ENCODE assay signal across 33 cellular contexts in genomic region chr17:607341-608060, GRCh38.
DNase-seq lines count a peak whose midpoint lies in the region; ATAC-seq and TF ChIP-seq lines count a peak whose summit lies in the region.
"Had no signal": no experiment of that assay in that cellular context is flagged by ENCODE, and none has a peak within 500 bp of the region (broad histone marks: within the 10 kb centered on the region; RNA-seq: fewer than 3 reads in every experiment).

No MANE protein-coding gene starts in this region.

- no peak overlapping the region for H2BK12ac ChIP-seq in neuronal stem cell (ENCODE audit: low read length)

- H3K36me3 ChIP-seq in cardiac muscle cell (peaks cover 6% of the 10 kb centered on the region), right atrium auricular region (peaks cover under 1% of the 10 kb centered on the region), neuronal stem cell (replicated peaks in 1 of 2; ENCODE audit: control insufficient read depth in 2 of 2, insufficient read depth in 2 of 2, low read length in 2 of 2) (peaks cover 4 to 14% of the 10 kb centered on the region in 2 donors)
- H3K36me3 ChIP-seq: pancreas, uterus had no signal

- no peak overlapping the region for H3K4me2 ChIP-seq in neuronal stem cell (ENCODE audit: insufficient read depth, low read length, poor library complexity, severe bottlenecking)
- H3K4me2 ChIP-seq: A549 had no signal

- no peak overlapping the region for H2AK5ac ChIP-seq in neuronal stem cell (ENCODE audit: low read depth, low read length)

- H3K27me3 ChIP-seq in cardiac muscle cell (no peaks in the 10 kb centered on the region), right atrium auricular region (no peaks in the 10 kb centered on the region), neuronal stem cell (ENCODE audit: control insufficient read depth in 3 of 3, insufficient read depth in 3 of 3, low read depth in 1 of 3, low read length in 3 of 3) (no peaks in the 10 kb centered on the region)
- H3K27me3 ChIP-seq: MG63, pancreas, testis, uterus had no signal

- DNase-seq in cardiac muscle cell (ENCODE audit: low read depth in 1 of 2, low spot score in 1 of 2): no peak
- DNase-seq in right atrium auricular region (ENCODE audit: low spot score): no peak
- no peak for DNase-seq in glutamatergic neuron
- no peak for DNase-seq in nephron progenitor cell
- DNase-seq in activated CD4-positive, alpha-beta T cell treated with anti-CD3 and anti-CD28 coated beads for 4 hours: no peak
- DNase-seq in NCI-H748 treated with DMSO at 0.1 percent for 48 hours (lab: John Stamatoyannopoulos, UW): no peak
- DNase-seq in neuronal stem cell (ENCODE audit: low spot score): no peak
- DNase-seq: activated CD4-positive, alpha-beta T cell treated with anti-CD3 and anti-CD28 coated beads, Interleukin-2, amount 50 U/mL, for 4 hours; activated gamma-delta T cell treated with Interleukin-2 at 50 U/mL for 16 hours; activated naive CD8-positive, alpha-beta T cell treated with anti-CD3 and anti-CD28 coated beads, Interleukin-2, amount 10 ng/mL, durations not matched to agents 7 days and 5 days; activated T-cell treated with anti-CD3 and anti-CD28 coated beads, Interleukin-2, amount 50 U/mL, for 48 hours; CD8-positive, alpha-beta memory T cell; DMS 273 treated with DMSO at 0.1 percent for 48 hours; effector CD8-positive, alpha-beta T cell; islet precursor cell; KBM-7; MG63; midbrain; natural killer cell; NCI-H1436 treated with DMSO at 0.1 percent for 48 hours; NCI-H2107; NCI-H345; pancreas; RPMI8226; stimulated activated CD4-positive, alpha-beta T cell treated with anti-CD3 and anti-CD28 coated beads, Interleukin-2, amount 100 ng/mL, for 24 hours; testis; uterus had no signal

- H3K4ac ChIP-seq in neuronal stem cell (ENCODE audit: low read length): no peak overlapping the region

- H2BK5ac ChIP-seq in neuronal stem cell (ENCODE audit: low read length): no peak overlapping the region

- H2BK120ac ChIP-seq in neuronal stem cell (ENCODE audit: low read depth, low read length): no peak overlapping the region

- no CpG with 5 or more reads among the region's 10 CpGs for WGBS in neuronal stem cell (ENCODE audit: extremely low coverage in 2 of 2, insufficient read length in 2 of 2, insufficient replicate concordance in 1 of 2), 2 donors

- TF ChIP-seq CTCF in cardiac muscle cell (IDR thresholded peaks at IDR 0.05; ENCODE audit: low read depth, low read length): no peak
- TF ChIP-seq CTCF in right atrium auricular region (IDR thresholded peaks at IDR 0.05): no peak
- no peak for TF ChIP-seq CTCF in glutamatergic neuron (IDR thresholded peaks at IDR 0.05; ENCODE audit: partially characterized antibody, unreplicated experiment)
- no peak for TF ChIP-seq CTCF in nephron progenitor cell (IDR thresholded peaks at IDR 0.05)

- H3K79me1 ChIP-seq in neuronal stem cell (ENCODE audit: low read depth, low read length): no peaks in the 10 kb centered on the region

- H3K23ac ChIP-seq in neuronal stem cell (ENCODE audit: low read depth, low read length, poor library complexity): no peak overlapping the region

- no peak overlapping the region for H4K91ac ChIP-seq in neuronal stem cell (ENCODE audit: low read depth, low read length, poor library complexity)

- H3K9me3 ChIP-seq in cardiac muscle cell (ENCODE audit: low read depth) (no peaks in the 10 kb centered on the region), right atrium auricular region (no peaks in the 10 kb centered on the region), neuronal stem cell (replicated peaks in 1 of 2; ENCODE audit: control insufficient read depth in 2 of 2, insufficient read depth in 1 of 2, low read depth in 1 of 2, low read length in 2 of 2) (peaks cover 0 to 5% of the 10 kb centered on the region in 2 donors)
- H3K9me3 ChIP-seq: A549, MG63, pancreas, testis, uterus had no signal

- H4K8ac ChIP-seq in neuronal stem cell (ENCODE audit: low read depth, low read length): no peak overlapping the region

- ATAC-seq in HG03025 (IDR thresholded peaks at IDR 0.05; ENCODE audit: low FRiP score, unreplicated experiment): no peak
- ATAC-seq: GM12878, natural killer cell had no signal

- H3K4me1 ChIP-seq in cardiac muscle cell (ENCODE audit: low read depth) (no peaks in the 10 kb centered on the region), right atrium auricular region (no peaks in the 10 kb centered on the region), neuronal stem cell (ENCODE audit: control insufficient read depth in 2 of 2, insufficient read depth in 1 of 2, low read depth in 1 of 2, low read length in 2 of 2) (peaks cover 0 to 4% of the 10 kb centered on the region in 2 donors)
- H3K4me1 ChIP-seq: pancreas, testis, uterus had no signal

- H3K18ac ChIP-seq in neuronal stem cell (ENCODE audit: low read length): no peak overlapping the region

- H3K4me3 ChIP-seq in cardiac muscle cell (no peak overlapping the region), right atrium auricular region (no peak overlapping the region), neuronal stem cell (ENCODE audit: low read length in 2 of 2) (no peak overlapping the region)
- H3K4me3 ChIP-seq: A549, coronary artery, GM12878, MG63, pancreas, testis, uterus had no signal

- no peak overlapping the region for H2AFZ ChIP-seq in neuronal stem cell (ENCODE audit: low read length)

- peak overlapping the region; percentile 17 for H3K4me3 Mint-ChIP-seq in glutamatergic neuron (ENCODE audit: unreplicated experiment)
- peak overlapping the region; percentile 22 for H3K4me3 Mint-ChIP-seq in nephron progenitor cell
- H3K4me3 Mint-ChIP-seq: activated naive CD8-positive, alpha-beta T cell treated with anti-CD3 and anti-CD28 coated beads, Interleukin-2, amount 10 ng/mL, durations not matched to agents 7 days and 5 days; CD8-positive, alpha-beta memory T cell; natural killer cell; stimulated activated naive CD8-positive, alpha-beta T cell treated with anti-CD3 and anti-CD28 coated beads, Interleukin-15, Interleukin-2, amounts not matched to agents 100 ng/mL and 50 ng/mL, for 24 hours; T-helper 1 cell treated with Interleukin-12 subunit alpha and Interleukin-12 subunit beta and Interleukin-4 antibody, amounts not matched to agents 30 μg/mL and 1 μg/mL, for 36 hours had no signal

- peak overlapping the region; percentile 60 for H3K27ac Mint-ChIP-seq in glutamatergic neuron (ENCODE audit: unreplicated experiment)
- H3K27ac Mint-ChIP-seq in nephron progenitor cell: peak overlapping the region; percentile 77
- H3K27ac Mint-ChIP-seq: activated naive CD8-positive, alpha-beta T cell treated with anti-CD3 and anti-CD28 coated beads, Interleukin-2, amount 10 ng/mL, durations not matched to agents 7 days and 5 days; natural killer cell; stimulated activated naive CD8-positive, alpha-beta T cell treated with anti-CD3 and anti-CD28 coated beads, Interleukin-15, Interleukin-2, amounts not matched to agents 100 ng/mL and 50 ng/mL, for 24 hours; T-helper 1 cell treated with Interleukin-12 subunit alpha and Interleukin-12 subunit beta and Interleukin-4 antibody, amounts not matched to agents 30 μg/mL and 1 μg/mL, for 36 hours had no signal

- H3K9ac ChIP-seq in neuronal stem cell (ENCODE audit: low read depth, low read length, poor library complexity): no peak overlapping the region

- H3K27me3 Mint-ChIP-seq in glutamatergic neuron (ENCODE audit: unreplicated experiment) (peaks cover 2% of the 10 kb centered on the region), nephron progenitor cell (ENCODE audit: low read depth, poor library complexity) (peaks cover 3% of the 10 kb centered on the region)
- H3K27me3 Mint-ChIP-seq: activated naive CD8-positive, alpha-beta T cell treated with anti-CD3 and anti-CD28 coated beads, Interleukin-2, amount 10 ng/mL, durations not matched to agents 7 days and 5 days; CD8-positive, alpha-beta memory T cell; stimulated activated naive CD8-positive, alpha-beta T cell treated with anti-CD3 and anti-CD28 coated beads, Interleukin-15, Interleukin-2, amounts not matched to agents 100 ng/mL and 50 ng/mL, for 24 hours had no signal

- peaks cover 5% of the 10 kb centered on the region for H3K9me3 Mint-ChIP-seq in glutamatergic neuron (ENCODE audit: unreplicated experiment)
- H3K9me3 Mint-ChIP-seq in nephron progenitor cell: no peaks in the 10 kb centered on the region
- H3K9me3 Mint-ChIP-seq: CD8-positive, alpha-beta memory T cell; natural killer cell; stimulated activated naive CD8-positive, alpha-beta T cell treated with anti-CD3 and anti-CD28 coated beads, Interleukin-15, Interleukin-2, amounts not matched to agents 100 ng/mL and 50 ng/mL, for 24 hours; T-helper 1 cell treated with Interleukin-12 subunit alpha and Interleukin-12 subunit beta and Interleukin-4 antibody, amounts not matched to agents 30 μg/mL and 1 μg/mL, for 36 hours had no signal

- peaks cover 31% of the 10 kb centered on the region for H3K4me1 Mint-ChIP-seq in glutamatergic neuron (ENCODE audit: low read depth, unreplicated experiment)
- peaks cover 30% of the 10 kb centered on the region for H3K4me1 Mint-ChIP-seq in nephron progenitor cell
- H3K4me1 Mint-ChIP-seq: CD8-positive, alpha-beta memory T cell had no signal

- H3K27ac ChIP-seq in cardiac muscle cell (peak overlapping the region; percentile 44), right atrium auricular region (no peak overlapping the region), neuronal stem cell (replicated peaks; ENCODE audit: low read length) (no peak overlapping the region)
- H3K27ac ChIP-seq: A549, coronary artery, pancreas, testis, uterus had no signal

- H2BK15ac ChIP-seq in neuronal stem cell (ENCODE audit: low read length): no peak overlapping the region

- H3K36me3 Mint-ChIP-seq in glutamatergic neuron (ENCODE audit: unreplicated experiment): peaks cover 8% of the 10 kb centered on the region
- H3K36me3 Mint-ChIP-seq in nephron progenitor cell (ENCODE audit: low read depth): peaks cover 31% of the 10 kb centered on the region
- H3K36me3 Mint-ChIP-seq: natural killer cell had no signal

- no peak overlapping the region for H3K14ac ChIP-seq in neuronal stem cell (ENCODE audit: low read length)
